Comparison of ENCODE assay signal across 9 cellular contexts in the genomic region with DNA sequence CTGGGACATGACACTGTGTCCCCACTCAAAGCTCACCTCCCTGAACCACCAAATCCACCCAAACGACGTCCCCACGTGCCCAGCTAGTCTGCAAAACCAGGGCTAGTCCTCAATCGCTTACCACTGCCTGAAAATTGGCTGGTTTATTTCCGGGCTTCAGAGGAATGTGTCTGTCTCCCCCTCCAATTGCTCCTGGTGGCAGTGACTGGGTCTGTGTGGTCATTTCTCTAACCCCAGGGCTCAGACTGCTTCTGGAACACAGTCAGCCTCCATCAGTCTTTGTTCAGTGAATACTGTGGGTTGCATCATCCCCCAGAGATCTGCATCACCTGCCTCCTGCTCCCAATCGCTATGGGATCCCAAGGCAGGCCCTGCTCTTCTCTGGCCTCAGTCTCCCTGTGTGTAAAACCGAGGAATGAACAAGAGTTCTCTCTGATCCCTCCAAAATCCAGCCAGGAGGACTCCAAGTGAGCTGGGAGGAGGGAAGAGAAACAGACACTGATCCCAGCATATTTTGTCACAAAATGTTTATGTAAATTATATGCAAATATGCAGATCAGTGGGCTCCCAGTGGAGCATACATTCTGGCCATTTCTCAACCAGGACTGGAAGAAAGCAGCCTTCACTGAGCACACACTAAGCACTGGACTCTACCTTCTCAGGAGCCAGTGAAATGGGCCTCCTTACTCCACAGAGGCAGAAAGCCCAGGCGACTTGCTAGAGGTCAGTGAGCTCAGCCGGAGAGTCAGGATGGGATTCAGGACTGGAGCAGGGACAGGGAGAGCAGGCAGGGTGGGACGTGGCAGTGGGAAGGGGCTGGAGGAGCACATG. TPM values are rescaled to one million over a fixed set of nuclear protein-coding genes. Genes with fewer than 3 reads are reported as not detected.
DNase-seq lines count a peak whose midpoint lies in the region; TF ChIP-seq lines count a peak whose summit lies in the region.
"Had no signal": no experiment of that assay in that cellular context is flagged by ENCODE, and none has a peak within 500 bp of the region (broad histone marks: within the 10 kb centered on the region; RNA-seq: fewer than 3 reads in every experiment).

No MANE protein-coding gene starts in this region.

- no peak overlapping the region for H3K23ac ChIP-seq in neuronal stem cell (ENCODE audit: low read depth, low read length, poor library complexity)

- intact Hi-C loops in esophagus squamous epithelium (cut with DNase I), result no loop called here

- no peak overlapping the region for H3K4ac ChIP-seq in neuronal stem cell (ENCODE audit: low read length)

- H3K9ac ChIP-seq in neuronal stem cell (ENCODE audit: low read depth, low read length, poor library complexity) (no peak overlapping the region), MM.1S (ENCODE audit: low read length) (no peak overlapping the region)

- no peak for DNase-seq in CD8-positive, alpha-beta memory T cell
- DNase-seq in OCI-M1 (lab: John Stamatoyannopoulos, UW) (peak; percentile 68), esophagus squamous epithelium (lab: John Stamatoyannopoulos, UW) (no peak), neuronal stem cell (ENCODE audit: low spot score) (no peak), DMS79 (lab: John Stamatoyannopoulos, UW) (no peak), MM.1S (no peak), NCI-H2196 treated with DMSO at 0.1 percent for 48 hours (lab: John Stamatoyannopoulos, UW; ENCODE audit: unreplicated experiment) (no peak)
- DNase-seq in activated effector memory CD4-positive, alpha-beta T cell treated with Interleukin-2 at 50 U/mL for 16 hours, result no peak
- DNase-seq: activated CD4-positive, alpha-beta T cell treated with anti-CD3 and anti-CD28 coated beads, Interleukin-2, amount 50 U/mL, for 1 hour had no signal

- peak overlapping the region; percentile 67 for H2AK5ac ChIP-seq in neuronal stem cell (ENCODE audit: low read depth, low read length)

- no peaks in the 10 kb centered on the region for H3K36me3 Mint-ChIP-seq in CD8-positive, alpha-beta memory T cell

- 46 to 78% methylated on average over 6 to 7 of the region's 10 CpGs for WGBS in esophagus squamous epithelium, 2 donors
- WGBS in neuronal stem cell (ENCODE audit: extremely low coverage in 2 of 2, insufficient read length in 2 of 2, insufficient replicate concordance in 1 of 2), 2 donors, result no CpG with 5 or more reads among the region's 10 CpGs

- H3K27ac ChIP-seq in CD8-positive, alpha-beta memory T cell (ENCODE audit: low read depth, low read length), result peak overlapping the region; percentile 43
- H3K27ac ChIP-seq in esophagus squamous epithelium (peak overlapping the region; percentile 27 to 88 (median 81)), neuronal stem cell (replicated peaks; ENCODE audit: low read length) (peak overlapping the region; percentile 57), MM.1S (ENCODE audit: low read length) (no peak overlapping the region)

- H3K9me2 ChIP-seq in MM.1S (replicated peaks; ENCODE audit: insufficient read depth, low read length), result no peaks in the 10 kb centered on the region

- H3K4me1 ChIP-seq in CD8-positive, alpha-beta memory T cell (ENCODE audit: insufficient read depth, low read length), result no peaks in the 10 kb centered on the region
- H3K4me1 ChIP-seq in esophagus squamous epithelium (peaks cover 4 to 52% (median 16%) of the 10 kb centered on the region in 3 donors), neuronal stem cell (ENCODE audit: control insufficient read depth in 2 of 2, insufficient read depth in 1 of 2, low read depth in 1 of 2, low read length in 2 of 2) (peaks cover 23 to 34% of the 10 kb centered on the region in 2 donors), MM.1S (ENCODE audit: low read length) (no peaks in the 10 kb centered on the region)

- H3F3A ChIP-seq in MM.1S (ENCODE audit: insufficient read depth, low read length), result no peaks in the 10 kb centered on the region

- no peak overlapping the region for H3K4me3 ChIP-seq in CD8-positive, alpha-beta memory T cell (ENCODE audit: low read length)
- H3K4me3 ChIP-seq in esophagus squamous epithelium, result no peak overlapping the region
- no peak overlapping the region for H3K4me3 ChIP-seq in neuronal stem cell (ENCODE audit: low read length in 2 of 2)
- H3K4me3 ChIP-seq in MM.1S (ENCODE audit: low read length), result no peak overlapping the region

- H3K79me1 ChIP-seq in neuronal stem cell (ENCODE audit: low read depth, low read length), result peaks cover 8% of the 10 kb centered on the region

- H3K9me3 ChIP-seq in CD8-positive, alpha-beta memory T cell (ENCODE audit: low read length), result no peaks in the 10 kb centered on the region
- H3K9me3 ChIP-seq in esophagus squamous epithelium (no peaks in the 10 kb centered on the region), neuronal stem cell (replicated peaks in 1 of 2; ENCODE audit: control insufficient read depth in 2 of 2, insufficient read depth in 1 of 2, low read depth in 1 of 2, low read length in 2 of 2) (no peaks in the 10 kb centered on the region), MM.1S (replicated peaks; ENCODE audit: insufficient read depth, low read length) (no peaks in the 10 kb centered on the region)

- no peaks in the 10 kb centered on the region for H3K4me1 Mint-ChIP-seq in CD8-positive, alpha-beta memory T cell

- no peaks in the 10 kb centered on the region for H3K36me3 ChIP-seq in CD8-positive, alpha-beta memory T cell (ENCODE audit: insufficient read depth, low read length)
- H3K36me3 ChIP-seq in esophagus squamous epithelium, result no peaks in the 10 kb centered on the region
- H3K36me3 ChIP-seq in neuronal stem cell (replicated peaks in 1 of 2; ENCODE audit: control insufficient read depth in 2 of 2, insufficient read depth in 2 of 2, low read length in 2 of 2), result peaks cover 0 to 8% of the 10 kb centered on the region in 2 donors
- no peaks in the 10 kb centered on the region for H3K36me3 ChIP-seq in MM.1S (replicated peaks; ENCODE audit: insufficient read depth, low read length)

- no peak for TF ChIP-seq POLR2A in esophagus squamous epithelium (IDR thresholded peaks at IDR 0.05)

- H3K14ac ChIP-seq in neuronal stem cell (ENCODE audit: low read length), result peak overlapping the region; percentile 39

- no peak overlapping the region for H4K91ac ChIP-seq in neuronal stem cell (ENCODE audit: low read depth, low read length, poor library complexity)

- no peak for TF ChIP-seq CTCF in esophagus squamous epithelium (IDR thresholded peaks at IDR 0.05)
- no peak for TF ChIP-seq CTCF in MM.1S (IDR thresholded peaks at IDR 0.05; ENCODE audit: low read length)

- no peak overlapping the region for H2BK5ac ChIP-seq in neuronal stem cell (ENCODE audit: low read length)

- no peak overlapping the region for H4K8ac ChIP-seq in neuronal stem cell (ENCODE audit: low read depth, low read length)

- POLR2A ChIA-PET in CD8-positive, alpha-beta memory T cell (lab: Charles Lee), result no interaction called here

- H3K27me3 Mint-ChIP-seq in CD8-positive, alpha-beta memory T cell, result peaks cover 17 to 33% of the 10 kb centered on the region in 2 donors

- H3K4me2 ChIP-seq in neuronal stem cell (ENCODE audit: insufficient read depth, low read length, poor library complexity, severe bottlenecking), result no peak overlapping the region
- H3K4me2 ChIP-seq in MM.1S (ENCODE audit: low read depth, low read length), result no peak overlapping the region

- H4K20me1 ChIP-seq in MM.1S (ENCODE audit: insufficient read depth, low read length), result no peaks in the 10 kb centered on the region

- no peak overlapping the region for H3K27ac Mint-ChIP-seq in CD8-positive, alpha-beta memory T cell

- no peaks in the 10 kb centered on the region for H3K9me3 Mint-ChIP-seq in CD8-positive, alpha-beta memory T cell

- no peak overlapping the region for H2BK12ac ChIP-seq in neuronal stem cell (ENCODE audit: low read length)

- H3K4me3 Mint-ChIP-seq in CD8-positive, alpha-beta memory T cell, result no peak overlapping the region

- peak overlapping the region; percentile 12 for H2BK15ac ChIP-seq in neuronal stem cell (ENCODE audit: low read length)

- CTCF ChIA-PET in CD8-positive, alpha-beta memory T cell (lab: Charles Lee), result no interaction called here

- no peaks in the 10 kb centered on the region for H3K79me2 ChIP-seq in MM.1S (ENCODE audit: low read length)

- H2BK120ac ChIP-seq in neuronal stem cell (ENCODE audit: low read depth, low read length), result no peak overlapping the region

- H3K18ac ChIP-seq in neuronal stem cell (ENCODE audit: low read length), result peak overlapping the region; percentile 71

- no peaks in the 10 kb centered on the region for H3K27me3 ChIP-seq in CD8-positive, alpha-beta memory T cell (ENCODE audit: insufficient read depth, low read length, poor library complexity, severe bottlenecking)
- no peaks in the 10 kb centered on the region for H3K27me3 ChIP-seq in esophagus squamous epithelium
- no peaks in the 10 kb centered on the region for H3K27me3 ChIP-seq in neuronal stem cell (ENCODE audit: control insufficient read depth in 3 of 3, insufficient read depth in 3 of 3, low read depth in 1 of 3, low read length in 3 of 3)
- H3K27me3 ChIP-seq in MM.1S (replicated peaks; ENCODE audit: insufficient read depth, low read length), result peaks cover 35% of the 10 kb centered on the region

- H2AFZ ChIP-seq in neuronal stem cell (ENCODE audit: low read length), result no peak overlapping the region
- no peak overlapping the region for H2AFZ ChIP-seq in MM.1S (ENCODE audit: low read length)

RNA-seq across cellular contexts. Expression of a gene that starts 20.9 kb away (rescaled TPM):
- under 1 TPM; 0.44 TPM for total RNA-seq in CD8-positive, alpha-beta memory T cell
- not detected for polyA plus RNA-seq in CD8-positive, alpha-beta memory T cell
- total RNA-seq in esophagus squamous epithelium, result 10 to 100 TPM in 1 of 4 donors, 1 to 10 TPM in 3; 2.9 to 11.6 (median 5.1) TPM
- polyA plus RNA-seq in neuronal stem cell (2013, experiment 1 of 2), result 63.6 TPM
- 63.6 TPM for polyA plus RNA-seq in neuronal stem cell (2013, experiment 2 of 2)
